10 cellular contexts compared by ENCODE assay signal in the genomic region with DNA sequence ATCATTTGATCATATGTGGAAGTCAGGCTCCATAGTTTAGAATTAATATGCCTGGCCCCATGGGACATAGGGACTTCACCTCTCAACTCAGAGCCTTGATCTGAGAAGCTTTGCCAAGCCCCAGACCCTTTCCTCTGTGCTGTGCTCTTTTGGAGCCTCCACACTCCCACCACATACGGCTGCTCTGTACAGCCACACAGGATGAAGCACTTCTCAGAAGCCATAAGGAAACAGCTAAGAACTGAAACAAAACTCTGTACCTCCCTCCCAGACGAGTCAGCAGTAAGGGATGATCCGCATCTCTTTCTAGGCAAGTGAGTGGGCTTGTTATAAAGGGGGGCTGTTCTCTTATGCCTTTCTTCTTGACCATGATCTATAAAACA.
DNase-seq lines count a peak whose midpoint lies in the region; ATAC-seq and TF ChIP-seq lines count a peak whose summit lies in the region.
"Had no signal": no experiment of that assay in that cellular context is flagged by ENCODE, and none has a peak within 500 bp of the region (broad histone marks: within the 10 kb centered on the region; RNA-seq: fewer than 3 reads in every experiment).

No MANE protein-coding gene starts in this region.

- peaks cover 81% of the 10 kb centered on the region for H3K4me1 Mint-ChIP-seq in Calu3 (ENCODE audit: low read depth, unreplicated experiment)
- peaks cover 80% of the 10 kb centered on the region for H3K4me1 Mint-ChIP-seq in activated CD4-positive, alpha-beta memory T cell treated with anti-CD3 and anti-CD28 coated beads for 36 hours (ENCODE audit: low read depth)

- TF ChIP-seq CTCF in Calu3 (IDR thresholded peaks at IDR 0.05; ENCODE audit: unreplicated experiment) (no peak), GM20000 (IDR thresholded peaks at IDR 0.05; ENCODE audit: extremely low read depth, missing control alignments) (no peak)

- no peaks in the 10 kb centered on the region for H3K27me3 Mint-ChIP-seq in Calu3 (ENCODE audit: unreplicated experiment)
- no peaks in the 10 kb centered on the region for H3K27me3 Mint-ChIP-seq in activated CD4-positive, alpha-beta memory T cell treated with anti-CD3 and anti-CD28 coated beads for 36 hours
- H3K27me3 Mint-ChIP-seq: activated B cell treated with CpG ODN at 0.5 μM for 24 hours had no signal

- no peak for DNase-seq in Calu3
- DNase-seq in activated CD4-positive, alpha-beta memory T cell treated with anti-CD3 and anti-CD28 coated beads for 36 hours = peak; percentile 54
- no peak for DNase-seq in left colon
- DNase-seq in GM20000 (ENCODE audit: low spot score) = no peak
- DNase-seq in HuH-7 (ENCODE audit: low spot score) = no peak
- no peak for DNase-seq in NCI-H146 treated with DMSO at 0.1 percent for 48 hours (lab: John Stamatoyannopoulos, UW; ENCODE audit: unreplicated experiment)
- DNase-seq in DMS53 (lab: John Stamatoyannopoulos, UW) = no peak
- DNase-seq: activated B cell treated with CpG ODN at 0.5 μM for 24 hours had no signal

- intact Hi-C loops in Calu3 (cut with micrococcal nuclease; ENCODE audit: unreplicated experiment) = no loop called here
- intact Hi-C loops in activated CD4-positive, alpha-beta memory T cell treated with anti-CD3 and anti-CD28 coated beads for 36 hours (cut with micrococcal nuclease) = no loop called here
- intact Hi-C loops in left colon (cut with DNase I, micrococcal nuclease) = no loop called here

- POLR2A ChIA-PET in activated CD4-positive, alpha-beta memory T cell treated with anti-CD3 and anti-CD28 coated beads for 36 hours (lab: Charles Lee) = interaction anchor here (1.4 kb wide), 1 partner anchor 15 kb away, joined by 4 read pairs; no protein-coding TSS in a partner anchor

- CTCF ChIA-PET in Calu3 (lab: Charles Lee) = no interaction called here
- CTCF ChIA-PET in activated CD4-positive, alpha-beta memory T cell treated with anti-CD3 and anti-CD28 coated beads for 36 hours (lab: Charles Lee) = interaction anchor here (1.0 to 1.6 kb wide), 3 partner anchors 15 to 19 kb away, joined by 3 to 7 read pairs (median 5); no protein-coding TSS in a partner anchor

- H3K9me3 Mint-ChIP-seq in Calu3 (ENCODE audit: low read depth, unreplicated experiment) = peaks cover 4% of the 10 kb centered on the region
- H3K9me3 Mint-ChIP-seq in activated CD4-positive, alpha-beta memory T cell treated with anti-CD3 and anti-CD28 coated beads for 36 hours = no peaks in the 10 kb centered on the region
- H3K9me3 Mint-ChIP-seq: activated B cell treated with CpG ODN at 0.5 μM for 24 hours had no signal

- no peak overlapping the region for H3K4me3 Mint-ChIP-seq in Calu3 (ENCODE audit: low read depth, unreplicated experiment)
- H3K4me3 Mint-ChIP-seq in activated CD4-positive, alpha-beta memory T cell treated with anti-CD3 and anti-CD28 coated beads for 36 hours = no peak overlapping the region
- H3K4me3 Mint-ChIP-seq: activated B cell treated with CpG ODN at 0.5 μM for 24 hours, nephron had no signal

- peak overlapping the region; percentile 43 for H3K27ac Mint-ChIP-seq in Calu3 (ENCODE audit: unreplicated experiment)
- peak overlapping the region; percentile 84 for H3K27ac Mint-ChIP-seq in activated CD4-positive, alpha-beta memory T cell treated with anti-CD3 and anti-CD28 coated beads for 36 hours
- H3K27ac Mint-ChIP-seq: activated B cell treated with CpG ODN at 0.5 μM for 24 hours had no signal

- ATAC-seq in GM21390 (IDR thresholded peaks at IDR 0.05; ENCODE audit: unreplicated experiment) (peak; percentile 31), left colon (peak; percentile 26)

- BruUV-seq in Calu3 (replicated peaks; lab: Mats Ljungman, UMichigan) = no TSS peak

- H3K36me3 Mint-ChIP-seq in Calu3 (ENCODE audit: insufficient read depth, unreplicated experiment) = peaks cover 36% of the 10 kb centered on the region
- peaks cover 58% of the 10 kb centered on the region for H3K36me3 Mint-ChIP-seq in activated CD4-positive, alpha-beta memory T cell treated with anti-CD3 and anti-CD28 coated beads for 36 hours
